Comparison of ENCODE assay signal across 8 cellular contexts in genomic region chr2:71467180-71467815, GRCh38. TPM values are rescaled to one million over a fixed set of nuclear protein-coding genes. Genes with fewer than 3 reads are reported as not detected.
DNase-seq lines count a peak whose midpoint lies in the region; ATAC-seq and TF ChIP-seq lines count a peak whose summit lies in the region.

No MANE protein-coding gene starts in this region.

- no peaks in the 10 kb centered on the region for H3K4me1 ChIP-seq in RWPE2 (ENCODE audit: insufficient read depth, poor library complexity, severe bottlenecking)
- H3K4me1 ChIP-seq in esophagus squamous epithelium = peaks cover 13 to 38% (median 18%) of the 10 kb centered on the region in 3 donors
- peaks cover 93 to 98% of the 10 kb centered on the region in 2 experiments for H3K4me1 ChIP-seq in neutrophil (ENCODE audit: control insufficient read depth in 1 of 2, insufficient read depth in 1 of 2, low read depth in 1 of 2, low read length in 1 of 2)

- no peak for DNase-seq in CD4-positive, alpha-beta T cell
- no peak for DNase-seq in RWPE2 (ENCODE audit: low spot score)
- no peak for DNase-seq in esophagus squamous epithelium (lab: John Stamatoyannopoulos, UW)
- no peak for DNase-seq in NCI-H2227 treated with DMSO at 0.1 percent for 48 hours (lab: John Stamatoyannopoulos, UW)
- no peak for DNase-seq in HT-29 (ENCODE audit: low spot score)
- no peak for DNase-seq in ureter (ENCODE audit: low spot score)

- 20 to 21% methylated on average over 7 of the region's 7 CpGs for WGBS in esophagus squamous epithelium, 2 donors

- peaks cover 8% of the 10 kb centered on the region for H3K4me1 Mint-ChIP-seq in CD4-positive, alpha-beta T cell (ENCODE audit: low read depth)

- no peak overlapping the region for H3K27ac Mint-ChIP-seq in CD4-positive, alpha-beta T cell

- peak overlapping the region; percentile 50 for H3K4me3 ChIP-seq in RWPE2 (ENCODE audit: severe bottlenecking)
- H3K4me3 ChIP-seq in esophagus squamous epithelium = peak overlapping the region; percentile 42 to 86 (median 68)
- H3K4me3 ChIP-seq in neutrophil (ENCODE audit: low read depth in 1 of 2, low read length in 1 of 2) = peak overlapping the region; percentile 67 to 72

- H3K9me3 Mint-ChIP-seq in CD4-positive, alpha-beta T cell = no peaks in the 10 kb centered on the region

- no peak for TF ChIP-seq CTCF in CD4-positive, alpha-beta T cell (IDR thresholded peaks at IDR 0.05)
- TF ChIP-seq CTCF in RWPE2 (IDR thresholded peaks at IDR 0.05; ENCODE audit: poor library complexity, severe bottlenecking) (no peak), esophagus squamous epithelium (IDR thresholded peaks at IDR 0.05) (no peak), neutrophil (IDR thresholded peaks at IDR 0.05) (no peak)

- intact Hi-C loops in CD4-positive, alpha-beta T cell (cut with DNase I, micrococcal nuclease) = no loop called here
- intact Hi-C loops in esophagus squamous epithelium (cut with DNase I) = no loop called here

- no peak for ATAC-seq in CD4-positive, alpha-beta T cell (ENCODE audit: poor library complexity)
- ATAC-seq in RWPE2 (ENCODE audit: low read depth) (no peak), HG03520 (IDR thresholded peaks at IDR 0.05; ENCODE audit: unreplicated experiment) (no peak)

- POLR2A ChIA-PET in CD4-positive, alpha-beta T cell (lab: Charles Lee) = no interaction called here

- H3K9me3 ChIP-seq in CD4-positive, alpha-beta T cell (ENCODE audit: control insufficient read depth, low read length) = no peaks in the 10 kb centered on the region
- no peaks in the 10 kb centered on the region for H3K9me3 ChIP-seq in RWPE2 (ENCODE audit: severe bottlenecking)
- peaks cover 0 to 7% (median 0%) of the 10 kb centered on the region in 3 donors for H3K9me3 ChIP-seq in esophagus squamous epithelium
- no peaks in the 10 kb centered on the region for H3K9me3 ChIP-seq in neutrophil

- H3K27me3 ChIP-seq in CD4-positive, alpha-beta T cell (ENCODE audit: control insufficient read depth, insufficient read depth, low read length) = peaks cover 50% of the 10 kb centered on the region
- H3K27me3 ChIP-seq in RWPE2 (ENCODE audit: insufficient read depth, poor library complexity, severe bottlenecking) (peaks cover 11% of the 10 kb centered on the region), esophagus squamous epithelium (peaks cover 0 to 71% (median 5%) of the 10 kb centered on the region in 4 donors), neutrophil (no peaks in the 10 kb centered on the region)

- CTCF ChIA-PET in CD4-positive, alpha-beta T cell (lab: Charles Lee) = no interaction called here

- H3K27ac ChIP-seq in CD4-positive, alpha-beta T cell (ENCODE audit: low read depth, low read length) = no peak overlapping the region
- H3K27ac ChIP-seq in RWPE2 (ENCODE audit: poor library complexity, severe bottlenecking) = no peak overlapping the region
- H3K27ac ChIP-seq in esophagus squamous epithelium = peak overlapping the region in 2 of 4 donors; percentile 42 to 72
- peak overlapping the region; percentile 81 for H3K27ac ChIP-seq in neutrophil

- H3K27me3 Mint-ChIP-seq in CD4-positive, alpha-beta T cell = peaks cover 37% of the 10 kb centered on the region

- peak overlapping the region; percentile 76 for H3K4me3 Mint-ChIP-seq in CD4-positive, alpha-beta T cell

- no peak for TF ChIP-seq POLR2A in esophagus squamous epithelium (IDR thresholded peaks at IDR 0.05)

- no peaks in the 10 kb centered on the region for H3K36me3 Mint-ChIP-seq in CD4-positive, alpha-beta T cell (ENCODE audit: low read depth)

- H3K36me3 ChIP-seq in RWPE2 (ENCODE audit: low read depth) (no peaks in the 10 kb centered on the region), esophagus squamous epithelium (no peaks in the 10 kb centered on the region), neutrophil (peaks cover 41% of the 10 kb centered on the region)

RNA-seq across cellular contexts. Expression of gene DYSF, which starts 13.9 kb away (rescaled TPM):
- under 1 TPM; 0.27 to 0.31 TPM for total RNA-seq in CD4-positive, alpha-beta T cell
- total RNA-seq in esophagus squamous epithelium (10 to 100 TPM in 1 of 4 donors, 1 to 10 TPM in 3; 2.4 to 10.6 (median 4.3) TPM), ureter (15.2 TPM)
- total RNA-seq in HT-29 (2014; rRNA removed; shearing (Covaris generic)) = not detected in 2 replicates
